ENCODE assay signal across 23 cellular contexts in genomic region chr13:24894277-24894971, GRCh38.
DNase-seq lines count a peak whose midpoint lies in the region; ATAC-seq and TF ChIP-seq lines count a peak whose summit lies in the region.
"Had no signal": no experiment of that assay in that cellular context is flagged by ENCODE, and none has a peak within 500 bp of the region (broad histone marks: within the 10 kb centered on the region; RNA-seq: fewer than 3 reads in every experiment).

No MANE protein-coding gene starts in this region.

- in situ Hi-C loops in G401 (cut with HindIII; ENCODE audit: low sequenced_read_pairs): no loop called here

- no peak overlapping the region for H3K4me3 Mint-ChIP-seq in nephron progenitor cell
- H3K4me3 Mint-ChIP-seq in natural killer cell treated with Interleukin-12 subunit alpha and Interleukin-12 subunit beta and Interleukin-15 and Interleukin-18, amount 100 ng/mL, for 72 hours: no peak overlapping the region
- H3K4me3 Mint-ChIP-seq: CD4-positive, alpha-beta T cell had no signal

- DNase-seq in H7 (peak; percentile 38), RWPE2 (ENCODE audit: low spot score) (peak; percentile 44), nephron progenitor cell (no peak), upper lobe of right lung (no peak), G401 (ENCODE audit: low spot score) (no peak)
- DNase-seq in natural killer cell treated with Interleukin-12 subunit alpha and Interleukin-12 subunit beta and Interleukin-15 and Interleukin-18, amount 100 ng/mL, for 72 hours (ENCODE audit: low spot score): no peak
- DNase-seq: CD4-positive, alpha-beta T cell; DMS 273 treated with DMSO at 0.1 percent for 48 hours; DND-41; GM23248; KBM-7; NCI-H1092; NCI-H1436; NCI-H187 treated with DMSO at 0.1 percent for 48 hours; NCI-H2107; NCI-H446 treated with DMSO at 0.1 percent for 48 hours; NCI-H526 treated with DMSO at 0.1 percent for 48 hours; OCI-M1; SHP77 had no signal

- H3K9me3 ChIP-seq in RWPE2 (ENCODE audit: severe bottlenecking) (no peaks in the 10 kb centered on the region), upper lobe of right lung (no peaks in the 10 kb centered on the region)
- H3K9me3 ChIP-seq: BLaER1 had no signal

- peaks cover 65% of the 10 kb centered on the region for H3K36me3 Mint-ChIP-seq in nephron progenitor cell (ENCODE audit: low read depth)
- peaks cover 13% of the 10 kb centered on the region for H3K36me3 Mint-ChIP-seq in natural killer cell treated with Interleukin-12 subunit alpha and Interleukin-12 subunit beta and Interleukin-15 and Interleukin-18, amount 100 ng/mL, for 72 hours

- H3K4me3 ChIP-seq in H7 (ENCODE audit: insufficient read depth, low read depth, low read length): no peak overlapping the region
- H3K4me3 ChIP-seq in RWPE2 (ENCODE audit: severe bottlenecking): no peak overlapping the region
- no peak overlapping the region for H3K4me3 ChIP-seq in upper lobe of right lung
- H3K4me3 ChIP-seq: BLaER1, GM23248 had no signal

- intact Hi-C loops in upper lobe of right lung (cut with DNase I): no loop called here

- no peak for TF ChIP-seq CTCF in RWPE2 (IDR thresholded peaks at IDR 0.05; ENCODE audit: poor library complexity, severe bottlenecking)
- TF ChIP-seq CTCF in nephron progenitor cell (IDR thresholded peaks at IDR 0.05): no peak
- TF ChIP-seq CTCF in upper lobe of right lung (IDR thresholded peaks at IDR 0.05): no peak

- H3K4me1 Mint-ChIP-seq in nephron progenitor cell: peaks cover 7% of the 10 kb centered on the region
- H3K4me1 Mint-ChIP-seq in natural killer cell treated with Interleukin-12 subunit alpha and Interleukin-12 subunit beta and Interleukin-15 and Interleukin-18, amount 100 ng/mL, for 72 hours (ENCODE audit: low read depth in 2 of 2): peaks cover 0 to 8% of the 10 kb centered on the region in 2 donors

- no peak overlapping the region for H3K27ac ChIP-seq in RWPE2 (ENCODE audit: poor library complexity, severe bottlenecking)
- H3K27ac ChIP-seq in upper lobe of right lung: no peak overlapping the region
- H3K27ac ChIP-seq: BLaER1, GM23248, HL-60 had no signal

- ATAC-seq in RWPE2 (ENCODE audit: low read depth): no peak
- peak; percentile 18 for ATAC-seq in upper lobe of right lung
- ATAC-seq in natural killer cell treated with Interleukin-12 subunit alpha and Interleukin-12 subunit beta and Interleukin-15 and Interleukin-18, amount 100 ng/mL, for 72 hours: no peak
- no peak for ATAC-seq in HG03354 (IDR thresholded peaks at IDR 0.05; ENCODE audit: poor library complexity, severe bottlenecking, unreplicated experiment)
- ATAC-seq: HepG2 had no signal

- H3K27me3 ChIP-seq in H7 (ENCODE audit: control insufficient read depth, insufficient read depth, low read length): no peaks in the 10 kb centered on the region
- no peaks in the 10 kb centered on the region for H3K27me3 ChIP-seq in RWPE2 (ENCODE audit: insufficient read depth, poor library complexity, severe bottlenecking)
- H3K27me3 ChIP-seq in upper lobe of right lung: no peaks in the 10 kb centered on the region
- H3K27me3 ChIP-seq: BLaER1 had no signal

- H3K27ac Mint-ChIP-seq in nephron progenitor cell: peak overlapping the region; percentile 75
- H3K27ac Mint-ChIP-seq in natural killer cell treated with Interleukin-12 subunit alpha and Interleukin-12 subunit beta and Interleukin-15 and Interleukin-18, amount 100 ng/mL, for 72 hours: no peak overlapping the region
- H3K27ac Mint-ChIP-seq: CD4-positive, alpha-beta T cell had no signal

- no peaks in the 10 kb centered on the region for H3K4me1 ChIP-seq in RWPE2 (ENCODE audit: insufficient read depth, poor library complexity, severe bottlenecking)
- H3K4me1 ChIP-seq in upper lobe of right lung: no peaks in the 10 kb centered on the region
- H3K4me1 ChIP-seq: BLaER1 had no signal

- peaks cover 16% of the 10 kb centered on the region for H3K36me3 ChIP-seq in H7 (replicated peaks; ENCODE audit: control insufficient read depth, insufficient read depth, low read length)
- peaks cover 49% of the 10 kb centered on the region for H3K36me3 ChIP-seq in RWPE2 (ENCODE audit: low read depth)
- H3K36me3 ChIP-seq in upper lobe of right lung: no peaks in the 10 kb centered on the region

- no peaks in the 10 kb centered on the region for H3K27me3 Mint-ChIP-seq in nephron progenitor cell (ENCODE audit: low read depth, poor library complexity)
- H3K27me3 Mint-ChIP-seq in natural killer cell treated with Interleukin-12 subunit alpha and Interleukin-12 subunit beta and Interleukin-15 and Interleukin-18, amount 100 ng/mL, for 72 hours: no peaks in the 10 kb centered on the region
- H3K27me3 Mint-ChIP-seq: CD4-positive, alpha-beta T cell had no signal

- H3K9me3 Mint-ChIP-seq in nephron progenitor cell: no peaks in the 10 kb centered on the region
- no peaks in the 10 kb centered on the region for H3K9me3 Mint-ChIP-seq in natural killer cell treated with Interleukin-12 subunit alpha and Interleukin-12 subunit beta and Interleukin-15 and Interleukin-18, amount 100 ng/mL, for 72 hours
- H3K9me3 Mint-ChIP-seq: CD4-positive, alpha-beta T cell had no signal

Comparison
In these comparisons a context has a peak if more than half of its experiments do, and no peak if none do; other contexts are left out.
1. DNase-seq: peak in H7 (single experiment) and RWPE2 (single experiment); none in nephron progenitor cell (single experiment), upper lobe of right lung (single experiment), G401 (single experiment) and natural killer cell treated with Interleukin-12 subunit alpha and Interleukin-12 subunit beta and Interleukin-15 and Interleukin-18, amount 100 ng/mL, for 72 hours (single experiment).